ENCODE assay signal across 20 cellular contexts in genomic region chr5:15937708-15938107, GRCh38.
"Had no signal": no experiment of that assay in that cellular context is flagged by ENCODE, and none has a peak within 500 bp of the region (broad histone marks: within the 10 kb centered on the region; RNA-seq: fewer than 3 reads in every experiment).

No MANE protein-coding gene starts in this region.

- H3K9me3 ChIP-seq: esophagus squamous epithelium, psoas muscle, right lobe of liver, testis had no signal

- H3K36me3 ChIP-seq: right lobe of liver had no signal

- H3K4me1 ChIP-seq: esophagus squamous epithelium, psoas muscle, right lobe of liver, tibial artery had no signal

- H3K4me1 Mint-ChIP-seq: memory B cell, natural killer cell had no signal

- H3K27me3 ChIP-seq: dorsolateral prefrontal cortex, esophagus squamous epithelium, right lobe of liver, testis, tibial artery had no signal

- H3K4me3 Mint-ChIP-seq: endodermal cell, memory B cell, natural killer cell, type B pancreatic cell had no signal

- H3K36me3 Mint-ChIP-seq: memory B cell had no signal

- H3K27me3 Mint-ChIP-seq: memory B cell, type B pancreatic cell had no signal

- H3K27ac ChIP-seq: dorsolateral prefrontal cortex, esophagus squamous epithelium, psoas muscle, right lobe of liver, testis, tibial artery had no signal

- DNase-seq: central memory CD4-positive, alpha-beta T cell; dorsolateral prefrontal cortex; effector CD8-positive, alpha-beta T cell; endodermal cell; esophagus squamous epithelium; foreskin melanocyte; natural killer cell; posterior cingulate gyrus; psoas muscle; right lobe of liver; small intestine; stimulated activated CD4-positive, alpha-beta T cell treated with anti-CD3 and anti-CD28 coated beads, Interleukin-15, amount 100 ng/mL, for 24 hours; stimulated activated CD4-positive, alpha-beta T cell treated with anti-CD3 and anti-CD28 coated beads, Interleukin-2, amount 100 ng/mL, for 48 hours; stimulated activated naive CD4-positive, alpha-beta T cell; substantia nigra; testis; tibial artery had no signal

- H3K9me3 Mint-ChIP-seq: endodermal cell, type B pancreatic cell had no signal

- ATAC-seq: natural killer cell, psoas muscle, right lobe of liver had no signal

- H3K27ac Mint-ChIP-seq: endodermal cell, memory B cell, natural killer cell, type B pancreatic cell had no signal

- H3K4me3 ChIP-seq: dorsolateral prefrontal cortex, esophagus squamous epithelium, lung, psoas muscle, right lobe of liver, testis, tibial artery had no signal
